Comparison of ENCODE assay signal across 8 cellular contexts in genomic region chr19:48492925-48493717, GRCh38. TPM values are rescaled to one million over a fixed set of nuclear protein-coding genes. Genes with fewer than 3 reads are reported as not detected.
DNase-seq lines count a peak whose midpoint lies in the region; ATAC-seq and TF ChIP-seq lines count a peak whose summit lies in the region.

No MANE protein-coding gene starts in this region.

- DNase-seq in DMS 273 (lab: John Stamatoyannopoulos, UW; ENCODE audit: unreplicated experiment) (peak; percentile 96), IMR-90 (peak; percentile 94), SHP77 (lab: John Stamatoyannopoulos, UW) (peak; percentile 80 to 90), activated gamma-delta T cell (lab: John Stamatoyannopoulos, UW) (peak; percentile 82), foreskin keratinocyte (peak; percentile 88 to 97), neuronal stem cell (ENCODE audit: low spot score) (peak; percentile 95), stromal cell of bone marrow (ENCODE audit: low read depth) (peak; percentile 93)

- no peak for TF ChIP-seq RAD21 in IMR-90 (IDR thresholded peaks at IDR 0.05; ENCODE audit: low read length)

- intact Hi-C loops in IMR-90 (cut with micrococcal nuclease), result no loop called here

- POLR2A ChIA-PET in IMR-90 (lab: Charles Lee; ENCODE audit: unreplicated experiment), result no interaction called here

- 0 out of 2 replicates have a peak overlapping the region, but pooled peaks have one; percentile 80 for H2AK5ac ChIP-seq in IMR-90 (ENCODE audit: low read depth, low read length)
- H2AK5ac ChIP-seq in neuronal stem cell (ENCODE audit: low read depth, low read length), result no peak overlapping the region

- ATAC-seq in GM21526 (IDR thresholded peaks at IDR 0.05; ENCODE audit: low FRiP score, unreplicated experiment), result peak; percentile 53
- peak; percentile 84 for ATAC-seq in IMR-90 (ENCODE audit: low read depth)
- peak; percentile 83 for ATAC-seq in foreskin keratinocyte

- H3K27ac ChIP-seq in IMR-90 (ENCODE audit: insufficient read depth, low read length), result peak overlapping the region; percentile 89
- peak overlapping the region; percentile 83 for H3K27ac ChIP-seq in foreskin keratinocyte
- peak overlapping the region; percentile 90 for H3K27ac ChIP-seq in neuronal stem cell (replicated peaks; ENCODE audit: low read length)

- peak overlapping the region; percentile 73 for H3K4ac ChIP-seq in IMR-90 (ENCODE audit: low read depth, low read length)
- no peak overlapping the region for H3K4ac ChIP-seq in neuronal stem cell (ENCODE audit: low read length)

- H2BK15ac ChIP-seq in IMR-90 (ENCODE audit: low read depth, low read length), result no peak overlapping the region
- H2BK15ac ChIP-seq in neuronal stem cell (ENCODE audit: low read length), result no peak overlapping the region

- peak overlapping the region; percentile 98 for H2AFZ ChIP-seq in IMR-90 (replicated peaks; ENCODE audit: low read length, poor library complexity)
- peak overlapping the region; percentile 88 for H2AFZ ChIP-seq in neuronal stem cell (ENCODE audit: low read length)

- H3K9me1 ChIP-seq in IMR-90 (ENCODE audit: insufficient read depth, low read length), result peaks cover 8% of the 10 kb centered on the region

- H3K4me2 ChIP-seq in IMR-90 (ENCODE audit: low read depth, low read length) (peak overlapping the region; percentile 95), neuronal stem cell (ENCODE audit: insufficient read depth, low read length, poor library complexity, severe bottlenecking) (peak overlapping the region; percentile 84)

- H2AK9ac ChIP-seq in IMR-90 (replicated peaks; ENCODE audit: low read depth, low read length, poor library complexity), result peak overlapping the region; percentile 84

- H4K20me1 ChIP-seq in IMR-90 (ENCODE audit: insufficient read depth, low read length), result no peaks in the 10 kb centered on the region

- in situ Hi-C loops in IMR-90 (cut with MboI; ENCODE audit: low sequenced_read_pairs), result no loop called here

- H3K18ac ChIP-seq in IMR-90 (ENCODE audit: low read depth, low read length) (peak overlapping the region; percentile 79; the same call in 1 of the 2 replicates), neuronal stem cell (ENCODE audit: low read length) (peak overlapping the region; percentile 96)

- peak overlapping the region; percentile 97 for H3K9ac ChIP-seq in IMR-90 (ENCODE audit: low read depth, low read length)
- H3K9ac ChIP-seq in neuronal stem cell (ENCODE audit: low read depth, low read length, poor library complexity), result peak overlapping the region; percentile 94

- H3K23ac ChIP-seq in IMR-90 (ENCODE audit: low read depth, low read length) (0 out of 2 replicates have a peak overlapping the region, but pooled peaks have one; percentile 39), neuronal stem cell (ENCODE audit: low read depth, low read length, poor library complexity) (peak overlapping the region; percentile 98)

- 3% methylated on average over 18 of the region's 47 CpGs; no CpG with 5 or more reads in 1 of the 2 experiments for WGBS in IMR-90 (ENCODE audit: extremely low coverage in 2 of 2, insufficient read length in 1 of 2), 2 experiments
- no CpG with 5 or more reads among the region's 47 CpGs for WGBS in neuronal stem cell (ENCODE audit: extremely low coverage in 2 of 2, insufficient read length in 2 of 2, insufficient replicate concordance in 1 of 2), 2 donors

- H3K36me3 ChIP-seq in IMR-90 (ENCODE audit: control insufficient read depth, insufficient read depth, low read length), result no peaks in the 10 kb centered on the region
- H3K36me3 ChIP-seq in neuronal stem cell (replicated peaks in 1 of 2; ENCODE audit: control insufficient read depth in 2 of 2, insufficient read depth in 2 of 2, low read length in 2 of 2), result no peaks in the 10 kb centered on the region

- H3K4me3 ChIP-seq in IMR-90 (ENCODE audit: insufficient read depth, low read depth, low read length) (peak overlapping the region; percentile 87), neuronal stem cell (ENCODE audit: low read length in 2 of 2) (peak overlapping the region; percentile 55 to 93)

- H3K56ac ChIP-seq in IMR-90 (ENCODE audit: extremely low read depth, insufficient read depth, low read length), result no peak overlapping the region

- dilution Hi-C loops in IMR-90 (cut with HindIII; ENCODE audit: low sequenced_read_pairs, unreplicated experiment), result no loop called here

- TF ChIP-seq POLR2A in IMR-90 (IDR thresholded peaks at IDR 0.05; ENCODE audit: low read depth, low read length), result no peak

- peak overlapping the region; percentile 79 to 92; a peak in 3 of 4 replicates for H4K8ac ChIP-seq in IMR-90 (ENCODE audit: low read depth in 2 of 2, low read length in 2 of 2)
- H4K8ac ChIP-seq in neuronal stem cell (ENCODE audit: low read depth, low read length), result no peak overlapping the region

- no peak for TF ChIP-seq CTCF in IMR-90 (conservative IDR thresholded peaks at IDR 0.05; ENCODE audit: low read depth, low read length)
- TF ChIP-seq CTCF in foreskin keratinocyte (conservative IDR thresholded peaks at IDR 0.05), result no peak

- peak overlapping the region; percentile 81; the same call in 1 of the 2 replicates for H4K91ac ChIP-seq in IMR-90 (ENCODE audit: insufficient read depth, low read depth, low read length)
- no peak overlapping the region for H4K91ac ChIP-seq in neuronal stem cell (ENCODE audit: low read depth, low read length, poor library complexity)

- peak overlapping the region; percentile 96 for H4K5ac ChIP-seq in IMR-90 (ENCODE audit: low read depth, low read length)

- no TSS peak for BruUV-seq in IMR-90 (replicated peaks; lab: Mats Ljungman, UMichigan)

- H3K79me1 ChIP-seq in IMR-90 (ENCODE audit: low read depth in 1 of 2, low read length in 2 of 2) (peaks cover 0 to 12% of the 10 kb centered on the region in 2 experiments; a peak in 1 of 4 replicates), neuronal stem cell (ENCODE audit: low read depth, low read length) (no peaks in the 10 kb centered on the region)

- peak overlapping the region; percentile 77 for H3K14ac ChIP-seq in IMR-90 (replicated peaks; ENCODE audit: low read depth, low read length)
- H3K14ac ChIP-seq in neuronal stem cell (ENCODE audit: low read length), result peak overlapping the region; percentile 86

- H2BK20ac ChIP-seq in IMR-90 (ENCODE audit: low read depth, low read length), result no peak overlapping the region

- no peak overlapping the region for H2BK12ac ChIP-seq in neuronal stem cell (ENCODE audit: low read length)

- H2BK120ac ChIP-seq in IMR-90 (ENCODE audit: low read depth, low read length) (no peak overlapping the region), neuronal stem cell (ENCODE audit: low read depth, low read length) (no peak overlapping the region)

- H2BK5ac ChIP-seq in IMR-90 (ENCODE audit: low read depth, low read length, poor library complexity, severe bottlenecking) (peak overlapping the region; percentile 71), neuronal stem cell (ENCODE audit: low read length) (no peak overlapping the region)

- CTCF ChIA-PET in IMR-90 (lab: Yijun Ruan, JAX), result interaction anchor here (0.5 to 1.5 kb wide), 2 partner anchors 82 to 91 kb away, joined by 5 to 7 read pairs; no protein-coding TSS in a partner anchor

- H3K9me3 ChIP-seq in IMR-90 (ENCODE audit: control insufficient read depth, insufficient read depth, low read length) (no peaks in the 10 kb centered on the region), neuronal stem cell (replicated peaks in 1 of 2; ENCODE audit: control insufficient read depth in 2 of 2, insufficient read depth in 1 of 2, low read depth in 1 of 2, low read length in 2 of 2) (no peaks in the 10 kb centered on the region)

- H3K4me1 ChIP-seq in IMR-90 (ENCODE audit: control insufficient read depth, insufficient read depth, low read length) (peaks cover 4% of the 10 kb centered on the region), foreskin keratinocyte (peaks cover 3% of the 10 kb centered on the region), neuronal stem cell (ENCODE audit: control insufficient read depth in 2 of 2, insufficient read depth in 1 of 2, low read depth in 1 of 2, low read length in 2 of 2) (peaks cover 6 to 23% of the 10 kb centered on the region in 2 donors)

- H3K27me3 ChIP-seq in IMR-90 (ENCODE audit: control insufficient read depth, insufficient read depth, low read length) (peaks cover 12% of the 10 kb centered on the region), foreskin keratinocyte (peaks cover 16% of the 10 kb centered on the region), neuronal stem cell (ENCODE audit: control insufficient read depth in 3 of 3, insufficient read depth in 3 of 3, low read depth in 1 of 3, low read length in 3 of 3) (peaks cover 0 to 55% (median 14%) of the 10 kb centered on the region in 3 experiments)

RNA-seq across cellular contexts. Expression of gene LMTK3, which starts 18.5 kb away (rescaled TPM):
- total RNA-seq in IMR-90 (2012; rRNA removed), result 0.18 TPM in 1 of 2 replicates, not detected in the other
- 0.60 and 0.87 TPM in 2 replicates for polyA plus RNA-seq in IMR-90 (2012; rRNA removed)
- 0.70 and 0.79 TPM in 2 replicates for polyA plus RNA-seq in IMR-90 (2012; cell fraction: cytosol; rRNA removed)
- polyA plus RNA-seq in IMR-90 (2012; cell fraction: nucleus; rRNA removed; ENCODE audit: low replicate concordance), result 2.9 and 5.0 TPM in 2 replicates
- total RNA-seq in foreskin keratinocyte, result 4.2 and 4.3 TPM in 2 replicates
- 3.6 TPM in 2 replicates for polyA plus RNA-seq in foreskin keratinocyte
- 7.9 TPM for polyA plus RNA-seq in neuronal stem cell (2013, experiment 1 of 2)
- polyA plus RNA-seq in neuronal stem cell (2013, experiment 2 of 2), result 7.5 TPM

RNA-seq across cellular contexts. Expression of gene CYTH2, which starts 24.0 kb away (rescaled TPM):
- total RNA-seq in IMR-90 (2012; rRNA removed) (35.8 and 38.3 TPM in 2 replicates), foreskin keratinocyte (33.5 and 34.1 TPM in 2 replicates)
- polyA plus RNA-seq in IMR-90 (2012; rRNA removed) (56.1 and 62.0 TPM in 2 replicates), foreskin keratinocyte (44.8 and 46.9 TPM in 2 replicates)
- 49.6 and 59.9 TPM in 2 replicates for polyA plus RNA-seq in IMR-90 (2012; cell fraction: cytosol; rRNA removed)
- 149 and 158 TPM in 2 replicates for polyA plus RNA-seq in IMR-90 (2012; cell fraction: nucleus; rRNA removed; ENCODE audit: low replicate concordance)
- polyA plus RNA-seq in neuronal stem cell (2013, experiment 1 of 2), result 67.8 TPM
- 64.1 TPM for polyA plus RNA-seq in neuronal stem cell (2013, experiment 2 of 2)

RNA-seq across cellular contexts. Expression of gene KCNJ14, which starts 37.7 kb away (rescaled TPM):
- total RNA-seq in IMR-90 (2012; rRNA removed) (under 0.01 and 0.18 TPM in 2 replicates), foreskin keratinocyte (0.49 and 0.51 TPM in 2 replicates)
- polyA plus RNA-seq in IMR-90 (2012; rRNA removed) (0.34 and 0.39 TPM in 2 replicates), foreskin keratinocyte (0.28 and 0.43 TPM in 2 replicates)
- 0.11 and 0.29 TPM in 2 replicates for polyA plus RNA-seq in IMR-90 (2012; cell fraction: cytosol; rRNA removed)
- polyA plus RNA-seq in IMR-90 (2012; cell fraction: nucleus; rRNA removed; ENCODE audit: low replicate concordance), result 2.0 and 4.1 TPM in 2 replicates
- polyA plus RNA-seq in neuronal stem cell (2013, experiment 1 of 2), result 0.52 TPM
- polyA plus RNA-seq in neuronal stem cell (2013, experiment 2 of 2), result 0.69 TPM

RNA-seq across cellular contexts. Expression of gene GRWD1, which starts 47.3 kb away (rescaled TPM):
- total RNA-seq in IMR-90 (2012; rRNA removed) (22.0 and 32.5 TPM in 2 replicates), foreskin keratinocyte (54.9 and 59.6 TPM in 2 replicates)
- polyA plus RNA-seq in IMR-90 (2012; rRNA removed) (22.5 and 25.2 TPM in 2 replicates), foreskin keratinocyte (43.9 and 50.7 TPM in 2 replicates)
- 20.0 and 42.6 TPM in 2 replicates for polyA plus RNA-seq in IMR-90 (2012; cell fraction: cytosol; rRNA removed)
- 13.1 and 26.6 TPM in 2 replicates for polyA plus RNA-seq in IMR-90 (2012; cell fraction: nucleus; rRNA removed; ENCODE audit: low replicate concordance)
- polyA plus RNA-seq in neuronal stem cell (2013, experiment 1 of 2), result 11.2 TPM
- 11.1 TPM for polyA plus RNA-seq in neuronal stem cell (2013, experiment 2 of 2)

RNA-seq across cellular contexts. Expression of gene SULT2B1, which starts 58.9 kb away (rescaled TPM):
- total RNA-seq in IMR-90 (2012; rRNA removed) (not detected in 2 replicates), foreskin keratinocyte (1.0 and 1.3 TPM in 2 replicates)
- polyA plus RNA-seq in IMR-90 (2012; rRNA removed) (0.09 TPM in 1 of 2 replicates, not detected in the other), foreskin keratinocyte (1.6 and 2.4 TPM in 2 replicates)
- 0.08 TPM in 1 of 2 replicates, not detected in the other for polyA plus RNA-seq in IMR-90 (2012; cell fraction: cytosol; rRNA removed)
- 0.13 and 0.23 TPM in 2 replicates for polyA plus RNA-seq in IMR-90 (2012; cell fraction: nucleus; rRNA removed; ENCODE audit: low replicate concordance)
- polyA plus RNA-seq in neuronal stem cell (2013, experiment 1 of 2), result 0.13 TPM
- polyA plus RNA-seq in neuronal stem cell (2013, experiment 2 of 2), result 0.18 TPM

Comparison
In these comparisons a context has a peak if more than half of its experiments do, and no peak if none do; other contexts are left out.
1. Peak in every context shown above with its lines: DNase-seq, ATAC-seq, H3K4me3 ChIP-seq and H3K27ac ChIP-seq.